ENCODE assay signal across 18 cellular contexts in genomic region chr16:28473714-28474265, GRCh38. TPM values are rescaled to one million over a fixed set of nuclear protein-coding genes. Genes with fewer than 3 reads are reported as not detected.
DNase-seq lines count a peak whose midpoint lies in the region; ATAC-seq and TF ChIP-seq lines count a peak whose summit lies in the region.
"Had no signal": no experiment of that assay in that cellular context is flagged by ENCODE, and none has a peak within 500 bp of the region (broad histone marks: within the 10 kb centered on the region; RNA-seq: fewer than 3 reads in every experiment).

No MANE protein-coding gene starts in this region.

- peaks cover 16% of the 10 kb centered on the region for H3K36me3 Mint-ChIP-seq in activated T-cell treated with anti-CD3 and anti-CD28 coated beads, Interleukin-2, amount 50 U/mL, for 4 hours (ENCODE audit: insufficient read depth)
- H3K36me3 Mint-ChIP-seq in chondrocyte (ENCODE audit: low read depth), result peaks cover 9% of the 10 kb centered on the region
- peaks cover 54% of the 10 kb centered on the region for H3K36me3 Mint-ChIP-seq in stimulated activated effector memory CD8-positive, alpha-beta T cell treated with anti-CD3 and anti-CD28 coated beads, Interleukin-12 subunit alpha, Interleukin-12 subunit beta, amount 100 ng/mL, for 72 hours

- no peak overlapping the region for H3K4me3 Mint-ChIP-seq in activated T-cell treated with anti-CD3 and anti-CD28 coated beads, Interleukin-2, amount 50 U/mL, for 4 hours
- H3K4me3 Mint-ChIP-seq in chondrocyte (ENCODE audit: unreplicated experiment), result no peak overlapping the region
- no peak overlapping the region for H3K4me3 Mint-ChIP-seq in stimulated activated effector memory CD8-positive, alpha-beta T cell treated with anti-CD3 and anti-CD28 coated beads, Interleukin-12 subunit alpha, Interleukin-12 subunit beta, amount 100 ng/mL, for 72 hours
- H3K4me3 Mint-ChIP-seq: brain, WTC11 had no signal

- ATAC-seq in activated T-cell treated with anti-CD3 and anti-CD28 coated beads, Interleukin-2, amount 50 U/mL, for 4 hours, result peak; percentile 62
- ATAC-seq in GM19324 (IDR thresholded peaks at IDR 0.05; ENCODE audit: low FRiP score, unreplicated experiment), result peak; percentile 48
- peak; percentile 89 for ATAC-seq in stimulated activated effector memory CD8-positive, alpha-beta T cell treated with anti-CD3 and anti-CD28 coated beads, Interleukin-12 subunit alpha, Interleukin-12 subunit beta, amount 100 ng/mL, for 72 hours
- ATAC-seq in GM19463 (IDR thresholded peaks at IDR 0.05; ENCODE audit: unreplicated experiment), result no peak
- ATAC-seq: esophagus mucosa, WTC11 had no signal

- no peaks in the 10 kb centered on the region for H3K27me3 Mint-ChIP-seq in activated T-cell treated with anti-CD3 and anti-CD28 coated beads, Interleukin-2, amount 50 U/mL, for 4 hours (ENCODE audit: low read depth)
- H3K27me3 Mint-ChIP-seq in chondrocyte (ENCODE audit: low read depth), result no peaks in the 10 kb centered on the region
- H3K27me3 Mint-ChIP-seq: brain had no signal

- H3K4me1 Mint-ChIP-seq in activated T-cell treated with anti-CD3 and anti-CD28 coated beads, Interleukin-2, amount 50 U/mL, for 4 hours (ENCODE audit: low read depth), result peaks cover 6% of the 10 kb centered on the region
- H3K4me1 Mint-ChIP-seq in chondrocyte (ENCODE audit: low read depth), result no peaks in the 10 kb centered on the region
- peaks cover 14% of the 10 kb centered on the region for H3K4me1 Mint-ChIP-seq in stimulated activated effector memory CD8-positive, alpha-beta T cell treated with anti-CD3 and anti-CD28 coated beads, Interleukin-12 subunit alpha, Interleukin-12 subunit beta, amount 100 ng/mL, for 72 hours
- H3K4me1 Mint-ChIP-seq: brain, WTC11 had no signal

- H3K9me3 Mint-ChIP-seq in activated T-cell treated with anti-CD3 and anti-CD28 coated beads, Interleukin-2, amount 50 U/mL, for 4 hours, result no peaks in the 10 kb centered on the region
- H3K9me3 Mint-ChIP-seq in chondrocyte (ENCODE audit: low read depth), result no peaks in the 10 kb centered on the region
- no peaks in the 10 kb centered on the region for H3K9me3 Mint-ChIP-seq in stimulated activated effector memory CD8-positive, alpha-beta T cell treated with anti-CD3 and anti-CD28 coated beads, Interleukin-12 subunit alpha, Interleukin-12 subunit beta, amount 100 ng/mL, for 72 hours
- H3K9me3 Mint-ChIP-seq: brain, WTC11 had no signal

- no peak for DNase-seq in activated T-cell treated with anti-CD3 and anti-CD28 coated beads, Interleukin-2, amount 50 U/mL, for 4 hours
- no peak for DNase-seq in activated T-cell treated with anti-CD3 and anti-CD28 coated beads, Interleukin-2, amount 50 U/mL, for 48 hours
- DNase-seq in chondrocyte (ENCODE audit: low spot score) (peak; percentile 13), mucosa of gallbladder (ENCODE audit: low spot score) (no peak)
- peak in 1 of 2 donors; percentile 50 for DNase-seq in stimulated activated effector memory CD8-positive, alpha-beta T cell treated with anti-CD3 and anti-CD28 coated beads, Interleukin-12 subunit alpha, Interleukin-12 subunit beta, amount 100 ng/mL, for 72 hours (ENCODE audit: low spot score in 2 of 2)
- DNase-seq in stimulated activated CD4-positive, alpha-beta T cell treated with anti-CD3 and anti-CD28 coated beads, Interleukin-4, amount 100 ng/mL, for 24 hours, result no peak
- DNase-seq: COR-L47, dorsolateral prefrontal cortex, midbrain, RPMI8226, T-helper 1 cell had no signal

- no peak overlapping the region for H3K27ac Mint-ChIP-seq in chondrocyte (ENCODE audit: unreplicated experiment)
- H3K27ac Mint-ChIP-seq in stimulated activated effector memory CD8-positive, alpha-beta T cell treated with anti-CD3 and anti-CD28 coated beads, Interleukin-12 subunit alpha, Interleukin-12 subunit beta, amount 100 ng/mL, for 72 hours, result peak overlapping the region; percentile 50
- H3K27ac Mint-ChIP-seq: WTC11 had no signal

- TF ChIP-seq CTCF in chondrocyte (IDR thresholded peaks at IDR 0.05), result no peak

RNA-seq across cellular contexts. Expression of gene NPIPB7, which starts 1.7 kb away (rescaled TPM):
- total RNA-seq in activated T-cell treated with anti-CD3 and anti-CD28 coated beads, Interleukin-2, amount 50 U/mL, for 4 hours, result not detected
- total RNA-seq in chondrocyte (0.45 TPM in 1 of 3 replicates, not detected in the others), mucosa of gallbladder (0.20 TPM)
- total RNA-seq: esophagus mucosa, G401, omental fat pad had no signal

RNA-seq across cellular contexts. Expression of gene CLN3, which starts 18.1 kb away (rescaled TPM):
- total RNA-seq in activated T-cell treated with anti-CD3 and anti-CD28 coated beads, Interleukin-2, amount 50 U/mL, for 4 hours, result 10 to 100 TPM; 25.9 to 26.0 (median 25.9) TPM
- total RNA-seq in chondrocyte, result 28.0 to 31.7 TPM (median 29.3 TPM) in 3 replicates
- 38.1 TPM for total RNA-seq in mucosa of gallbladder

RNA-seq across cellular contexts. Expression of gene APOBR, which starts 20.7 kb away (rescaled TPM):
- total RNA-seq in activated T-cell treated with anti-CD3 and anti-CD28 coated beads, Interleukin-2, amount 50 U/mL, for 4 hours, result 1 to 10 TPM; 2.3 to 3.0 (median 2.7) TPM
- total RNA-seq in chondrocyte, result 0.07 TPM in 1 of 3 replicates, not detected in the others
- total RNA-seq in mucosa of gallbladder, result 3.3 TPM
- total RNA-seq: WTC11 had no signal

RNA-seq across cellular contexts. Expression of gene IL27, which starts 32.8 kb away (rescaled TPM):
- under 1 TPM in 2 of 3 donors, not detected in 1; 0.21 to 0.41 TPM for total RNA-seq in activated T-cell treated with anti-CD3 and anti-CD28 coated beads, Interleukin-2, amount 50 U/mL, for 4 hours
- total RNA-seq in chondrocyte (not detected in 3 replicates), mucosa of gallbladder (not detected)
- total RNA-seq: esophagus mucosa, G401, WTC11 had no signal
